ENCODE assay signal across 7 cellular contexts in genomic region chr16:17551682-17552081, GRCh38.
A peak's percentile ranks its signal among the peaks of the same experiment; 100 is the strongest.
DNase-seq lines count a peak whose midpoint lies in the region; ATAC-seq and TF ChIP-seq lines count a peak whose summit lies in the region.
"Not testable (repeated sequence)": the region's sequence is repeated elsewhere in the genome, so short reads cannot be mapped to it uniquely, and the experiment has no call there.

No MANE protein-coding gene starts in this region.

- peaks cover 11% of the 10 kb centered on the region for H3K27me3 Mint-ChIP-seq in activated naive CD8-positive, alpha-beta T cell treated with anti-CD3 and anti-CD28 coated beads, Interleukin-2, amount 50 U/mL, for 24 hours
- not testable (repeated sequence) for H3K27me3 Mint-ChIP-seq in MCF 10A (ENCODE audit: insufficient read depth, unreplicated experiment)

- in situ Hi-C loops in GM23248 (cut with MboI): not testable (repeated sequence)

- intact Hi-C loops in MCF 10A (cut with micrococcal nuclease): not testable (repeated sequence)

- H3K4me1 Mint-ChIP-seq in activated naive CD8-positive, alpha-beta T cell treated with anti-CD3 and anti-CD28 coated beads, Interleukin-2, amount 50 U/mL, for 24 hours; MCF 10A (ENCODE audit: insufficient read depth, unreplicated experiment): not testable (repeated sequence)

- not testable (repeated sequence) for H3K9ac ChIP-seq in GM23248; smooth muscle cell (ENCODE audit: low read depth)

- H3K36me3 Mint-ChIP-seq in activated naive CD8-positive, alpha-beta T cell treated with anti-CD3 and anti-CD28 coated beads, Interleukin-2, amount 50 U/mL, for 24 hours (ENCODE audit: low read depth); MCF 10A (ENCODE audit: insufficient read depth, unreplicated experiment): not testable (repeated sequence)

- 88% methylated on average over 6 of the region's 6 CpGs for WGBS in GM23248 (ENCODE audit: low coverage in 1 of 2, low lambda C conversion rate in 2 of 2, missing lambda C conversion rate in 2 of 2), 2 experiments
- WGBS in smooth muscle cell (ENCODE audit: low lambda C conversion rate): 72% methylated on average over 6 of the region's 6 CpGs

- ATAC-seq in activated naive CD8-positive, alpha-beta T cell treated with anti-CD3 and anti-CD28 coated beads, Interleukin-2, amount 50 U/mL, for 24 hours: not testable (repeated sequence)

- BruUV-seq in MCF 10A (replicated peaks; lab: Mats Ljungman, UMichigan): not testable (repeated sequence)

- H3K79me2 ChIP-seq in GM23248 (ENCODE audit: insufficient read depth); smooth muscle cell (ENCODE audit: low read depth): not testable (repeated sequence)

- not testable (repeated sequence) for TF ChIP-seq CTCF in MCF 10A (IDR thresholded peaks at IDR 0.05; ENCODE audit: unreplicated experiment); smooth muscle cell (IDR thresholded peaks at IDR 0.05; ENCODE audit: borderline replicate concordance, insufficient read depth, poor library complexity, severe bottlenecking)

- H2AFZ ChIP-seq in GM23248; smooth muscle cell (ENCODE audit: low read depth): not testable (repeated sequence)

- CTCF ChIA-PET in MCF 10A (lab: Yijun Ruan, JAX): not testable (repeated sequence)

- not testable (repeated sequence) for H3K4me2 ChIP-seq in GM23248 (ENCODE audit: unreplicated experiment); smooth muscle cell

- not testable (repeated sequence) for H3K4me3 Mint-ChIP-seq in activated naive CD8-positive, alpha-beta T cell treated with anti-CD3 and anti-CD28 coated beads, Interleukin-2, amount 50 U/mL, for 24 hours; MCF 10A (ENCODE audit: unreplicated experiment)

- H3K4me1 ChIP-seq in GM23248 (ENCODE audit: insufficient read depth): peaks cover 25% of the 10 kb centered on the region
- not testable (repeated sequence) for H3K4me1 ChIP-seq in smooth muscle cell (ENCODE audit: low read depth)

- H3F3A ChIP-seq in GM23248 (ENCODE audit: insufficient read depth): peaks cover 15% of the 10 kb centered on the region
- H3F3A ChIP-seq in smooth muscle cell (ENCODE audit: low read depth): not testable (repeated sequence)

- not testable (repeated sequence) for H3K4me3 ChIP-seq in GM23248, smooth muscle cell

- DNase-seq in Daoy (ENCODE audit: low read depth): peak; percentile 9
- DNase-seq in GM23248: peak; percentile 69
- DNase-seq in RPMI7951 (ENCODE audit: low read depth): peak; percentile 72
- not testable (repeated sequence) for DNase-seq in activated naive CD8-positive, alpha-beta T cell treated with anti-CD3 and anti-CD28 coated beads, Interleukin-2, amount 50 U/mL, for 24 hours; smooth muscle cell (lab: John Stamatoyannopoulos, UW; ENCODE audit: unreplicated experiment)
- DNase-seq in MCF 10A (ENCODE audit: unreplicated experiment): peak; percentile 38
- peak; percentile 73 for DNase-seq in epithelial cell of prostate (ENCODE audit: low read depth, low spot score)

- H3K9me3 ChIP-seq in GM23248 (ENCODE audit: low read depth); smooth muscle cell (replicated peaks; ENCODE audit: low read depth): not testable (repeated sequence)

- POLR2A ChIA-PET in MCF 10A (lab: Yijun Ruan, JAX): not testable (repeated sequence)

- H3K36me3 ChIP-seq in GM23248 (ENCODE audit: low read depth); smooth muscle cell (ENCODE audit: low read depth): not testable (repeated sequence)

- H3K27ac ChIP-seq in GM23248: not testable (repeated sequence)
- peak overlapping the region; percentile 90 for H3K27ac ChIP-seq in epithelial cell of prostate
- peak overlapping the region; percentile 44 for H3K27ac ChIP-seq in smooth muscle cell (ENCODE audit: low read depth)

- H3K27me3 ChIP-seq in GM23248 (replicated peaks; ENCODE audit: insufficient read depth); smooth muscle cell (ENCODE audit: low read depth): not testable (repeated sequence)

- H3K27ac Mint-ChIP-seq in activated naive CD8-positive, alpha-beta T cell treated with anti-CD3 and anti-CD28 coated beads, Interleukin-2, amount 50 U/mL, for 24 hours: peak overlapping the region; percentile 40
- not testable (repeated sequence) for H3K27ac Mint-ChIP-seq in MCF 10A (ENCODE audit: low read depth, unreplicated experiment)

- not testable (repeated sequence) for H4K20me1 ChIP-seq in GM23248 (ENCODE audit: insufficient read depth); smooth muscle cell (ENCODE audit: low read depth)

- not testable (repeated sequence) for H3K9me3 Mint-ChIP-seq in activated naive CD8-positive, alpha-beta T cell treated with anti-CD3 and anti-CD28 coated beads, Interleukin-2, amount 50 U/mL, for 24 hours
- peaks cover 50% of the 10 kb centered on the region for H3K9me3 Mint-ChIP-seq in MCF 10A (ENCODE audit: unreplicated experiment)

- not testable (repeated sequence) for H3K9me2 ChIP-seq in GM23248 (ENCODE audit: insufficient read depth)
